In genomic region chr6:35736293-35736894, GRCh38 we compare ENCODE assay signal across 9 cellular contexts. TPM values are rescaled to one million over a fixed set of nuclear protein-coding genes. Genes with fewer than 3 reads are reported as not detected.
DNase-seq lines count a peak whose midpoint lies in the region; ATAC-seq, FAIRE-seq and TF ChIP-seq lines count a peak whose summit lies in the region.
"Had no signal": no experiment of that assay in that cellular context is flagged by ENCODE, and none has a peak within 500 bp of the region (broad histone marks: within the 10 kb centered on the region; RNA-seq: fewer than 3 reads in every experiment).

No MANE protein-coding gene starts in this region.

- H3K27me3 ChIP-seq in gastroesophageal sphincter (no peaks in the 10 kb centered on the region), trophoblast cell (ENCODE audit: insufficient read depth, low read length) (no peaks in the 10 kb centered on the region)

- no peak overlapping the region for H3K14ac ChIP-seq in trophoblast cell (ENCODE audit: low read length)

- no peak for FAIRE-seq in HTR-8/SVneo (lab: Jason Lieb, UNC)

- TF ChIP-seq POLR2A in gastroesophageal sphincter (IDR thresholded peaks at IDR 0.05): no peak

- no peak overlapping the region for H3K4me3 ChIP-seq in gastroesophageal sphincter
- no peak overlapping the region for H3K4me3 ChIP-seq in trophoblast cell (ENCODE audit: low read depth, low read length)

- H4K91ac ChIP-seq in trophoblast cell (ENCODE audit: low read depth, low read length): no peak overlapping the region

- no peak overlapping the region for H4K12ac ChIP-seq in trophoblast cell (ENCODE audit: low read depth, low read length)

- H2BK12ac ChIP-seq in trophoblast cell (ENCODE audit: low read length): no peak overlapping the region

- no peak overlapping the region for H3K4ac ChIP-seq in trophoblast cell (ENCODE audit: low read depth, low read length)

- no peak overlapping the region for H2BK120ac ChIP-seq in trophoblast cell (ENCODE audit: insufficient read depth, low read length, poor library complexity)

- TF ChIP-seq CTCF in gastroesophageal sphincter (IDR thresholded peaks at IDR 0.05): peak in 3 of 4 experiments; percentile 81 to 91 (median 83)

- no peak overlapping the region for H3K4me2 ChIP-seq in trophoblast cell (ENCODE audit: low read length)

- no peaks in the 10 kb centered on the region for H3K79me2 ChIP-seq in trophoblast cell (ENCODE audit: control insufficient read depth, insufficient read depth, low read length, poor library complexity)

- H3K9ac ChIP-seq in trophoblast cell (ENCODE audit: low read length): no peak overlapping the region

- no peak overlapping the region for H3K23ac ChIP-seq in trophoblast cell (ENCODE audit: low read length)

- ATAC-seq in gastroesophageal sphincter: no peak

- peaks cover 6% of the 10 kb centered on the region for H3K79me1 ChIP-seq in trophoblast cell (ENCODE audit: low read length)

- H3K4me1 ChIP-seq in gastroesophageal sphincter: peaks cover 9 to 57% (median 22%) of the 10 kb centered on the region in 3 donors
- H3K4me1 ChIP-seq in trophoblast cell (ENCODE audit: control insufficient read depth in 1 of 2, insufficient read depth in 2 of 2, low read length in 2 of 2): peaks cover 7 to 8% of the 10 kb centered on the region in 2 experiments

- no peak overlapping the region for H3K18ac ChIP-seq in trophoblast cell (ENCODE audit: low read length)

- peak; percentile 43 for DNase-seq in COR-L47 (lab: John Stamatoyannopoulos, UW)
- peak; percentile 77 for DNase-seq in HTR-8/SVneo (ENCODE audit: insufficient read length, low spot score)
- peak; percentile 75 for DNase-seq in RPMI8226
- peak; percentile 93 for DNase-seq in activated effector memory CD4-positive, alpha-beta T cell treated with anti-CD3 and anti-CD28 coated beads, Interleukin-2, amount 50 U/mL, for 16 hours
- peak; percentile 37 to 76 for DNase-seq in trophoblast cell
- peak; percentile 87 for DNase-seq in ureter (ENCODE audit: low spot score)
- DNase-seq in NCI-H1048 (lab: John Stamatoyannopoulos, UW): no peak

- peak overlapping the region in 1 of 4 donors; percentile 98 for H3K27ac ChIP-seq in gastroesophageal sphincter
- no peak overlapping the region for H3K27ac ChIP-seq in trophoblast cell (ENCODE audit: low read depth, low read length)

- no peak overlapping the region for H2AFZ ChIP-seq in trophoblast cell (ENCODE audit: insufficient read depth, low read length, poor library complexity)

- no peaks in the 10 kb centered on the region for H3K9me3 ChIP-seq in gastroesophageal sphincter
- peaks cover 2% of the 10 kb centered on the region for H3K9me3 ChIP-seq in trophoblast cell (ENCODE audit: insufficient read depth, low read depth, low read length)

- H4K8ac ChIP-seq in trophoblast cell (ENCODE audit: low read depth, low read length): no peak overlapping the region

- no peak for TF ChIP-seq EP300 in gastroesophageal sphincter (IDR thresholded peaks at IDR 0.05)

- H2BK5ac ChIP-seq in trophoblast cell (ENCODE audit: low read depth, low read length, poor library complexity): no peak overlapping the region

- H3K36me3 ChIP-seq in gastroesophageal sphincter (no peaks in the 10 kb centered on the region), trophoblast cell (ENCODE audit: control insufficient read depth in 1 of 2, insufficient read depth in 2 of 2, low read length in 2 of 2) (no peaks in the 10 kb centered on the region)

- WGBS in gastroesophageal sphincter (ENCODE audit: low coverage in 1 of 2), 2 donors: 33% methylated on average over 3 of the region's 7 CpGs; no CpG with 5 or more reads in 1 of the 2 donors
- no CpG with 5 or more reads among the region's 7 CpGs for WGBS in trophoblast cell (ENCODE audit: extremely low coverage, insufficient coverage, insufficient read length)

- no peak overlapping the region for H2AK5ac ChIP-seq in trophoblast cell (ENCODE audit: low read length)

RNA-seq across cellular contexts. Expression of gene ARMC12, which starts 0.4 kb away (rescaled TPM):
- total RNA-seq in gastroesophageal sphincter (1 to 10 TPM in 1 of 4 donors, under 1 TPM in 1, not detected in 2; 0.54 to 1.5 TPM), ureter (1.5 TPM)
- 0.15 and 0.18 TPM in 2 replicates for polyA plus RNA-seq in trophoblast cell (2013)

RNA-seq across cellular contexts. Expression of gene CLPSL2, which starts 40.0 kb away (rescaled TPM):
- total RNA-seq in gastroesophageal sphincter: not detected
- 0.22 TPM in 1 of 2 replicates, not detected in the other for polyA plus RNA-seq in trophoblast cell (2013)
- not detected for total RNA-seq in ureter
- total RNA-seq: T-helper 2 cell treated with Interferon-gamma antibody and Interleukin-4, amounts not matched to agents 100 ng/mL and 5 ng/mL, for 36 hours had no signal

RNA-seq across cellular contexts. Expression of gene CLPSL1, which starts 44.4 kb away (rescaled TPM):
- not detected for total RNA-seq in gastroesophageal sphincter
- not detected in 2 replicates for polyA plus RNA-seq in trophoblast cell (2013)
- total RNA-seq in ureter: not detected
- total RNA-seq: T-helper 2 cell treated with Interferon-gamma antibody and Interleukin-4, amounts not matched to agents 100 ng/mL and 5 ng/mL, for 36 hours had no signal

RNA-seq across cellular contexts. Expression of gene FKBP5, which starts 47.7 kb away (rescaled TPM):
- total RNA-seq in gastroesophageal sphincter (100 to 1,000 TPM; 453 to 676 (median 478) TPM), ureter (112 TPM)
- 1.1 and 1.2 TPM in 2 replicates for polyA plus RNA-seq in trophoblast cell (2013)
